In genomic region chr5:169701910-169702451, GRCh38 we compare ENCODE assay signal across 8 cellular contexts.
DNase-seq lines count a peak whose midpoint lies in the region; ATAC-seq and TF ChIP-seq lines count a peak whose summit lies in the region.

No MANE protein-coding gene starts in this region.

- CTCF ChIA-PET in RWPE1 (lab: Yijun Ruan, JAX): interaction anchor here (0.6 to 3.0 kb wide), 19 partner anchors 11 to 1890 kb away, joined by 3 to 69 read pairs (median 3); partner anchors contain the start of gene INSYN2B

- H3K27ac ChIP-seq in right cardiac atrium (ENCODE audit: low read length) (no peak overlapping the region), RWPE1 (no peak overlapping the region), transverse colon (no peak overlapping the region)

- in situ Hi-C loops in transverse colon (cut with MboI; ENCODE audit: low pct_ligation_motif_present in 1 of 4, low pct_unique_long_range_greater_than_20kb in 1 of 4, low sequenced_read_pairs in 3 of 4): no loop called here

- intact Hi-C loops in Right ventricle myocardium inferior (cut with DNase I) (loop anchor here (2.0 to 10.0 kb wide), 2 partner anchors 369 to 483 kb away; no protein-coding TSS in a partner anchor), right cardiac atrium (cut with DNase I) (loop anchor here (5.0 to 10.0 kb wide), 3 partner anchors 280 to 483 kb away; partner anchors contain the start of gene INSYN2B (in 4 of the 4)), transverse colon (cut with DNase I; ENCODE audit: low total_unique reads) (no loop called here)

- peak; percentile 59; the same call in 1 of the 2 replicates for TF ChIP-seq CTCF in RWPE1 (conservative IDR thresholded peaks at IDR 0.05; ENCODE audit: low read depth)
- TF ChIP-seq CTCF in transverse colon (IDR thresholded peaks at IDR 0.05): peak in 3 of 5 experiments; percentile 9 to 32 (median 28)

- TF ChIP-seq EP300 in transverse colon (IDR thresholded peaks at IDR 0.05; ENCODE audit: low read depth): no peak

- H3K4me1 ChIP-seq in right cardiac atrium (ENCODE audit: control insufficient read depth, insufficient read depth, low read length): no peaks in the 10 kb centered on the region
- H3K4me1 ChIP-seq in transverse colon: no peaks in the 10 kb centered on the region

- no peak overlapping the region for H3K4me3 ChIP-seq in right cardiac atrium (ENCODE audit: low read length)
- no peak overlapping the region for H3K4me3 ChIP-seq in transverse colon

- H3K36me3 ChIP-seq in transverse colon: no peaks in the 10 kb centered on the region

- no peak for DNase-seq in Right ventricle myocardium inferior (ENCODE audit: missing footprints)
- no peak for DNase-seq in right cardiac atrium
- DNase-seq in RWPE1 (ENCODE audit: low spot score): peak; percentile 54
- DNase-seq in globus pallidus (ENCODE audit: low spot score): peak; percentile 41
- DNase-seq in transverse colon: no peak
- DNase-seq in GOT3 (lab: John Stamatoyannopoulos, UW): no peak
- DNase-seq in UCSD-AML1 (lab: John Stamatoyannopoulos, UW; ENCODE audit: unreplicated experiment): no peak
- no peak for DNase-seq in mucosa of gallbladder (ENCODE audit: low spot score)

- H3K9me3 ChIP-seq in right cardiac atrium (ENCODE audit: control insufficient read depth, low read length): no peaks in the 10 kb centered on the region
- H3K9me3 ChIP-seq in transverse colon: no peaks in the 10 kb centered on the region

- WGBS in right cardiac atrium: 51% methylated on average over 8 of the region's 8 CpGs
- 59 to 64% methylated on average over 7 to 8 of the region's 8 CpGs for WGBS in transverse colon (ENCODE audit: low coverage in 1 of 2), 2 donors

- POLR2A ChIA-PET in RWPE1 (lab: Yijun Ruan, JAX; ENCODE audit: low non-redundant PET): no interaction called here

- ATAC-seq in Right ventricle myocardium inferior (peak; percentile 54), right cardiac atrium (no peak)

- H3K27me3 ChIP-seq in right cardiac atrium (ENCODE audit: control insufficient read depth, insufficient read depth) (no peaks in the 10 kb centered on the region), transverse colon (no peaks in the 10 kb centered on the region)

- no peak for TF ChIP-seq POLR2A in transverse colon (IDR thresholded peaks at IDR 0.05)

Comparison
In these comparisons a context has a peak if more than half of its experiments do, and no peak if none do; other contexts are left out.
1. DNase-seq: peak in RWPE1 (single experiment) and globus pallidus (single experiment); none in Right ventricle myocardium inferior (single experiment), right cardiac atrium (0 of 3), transverse colon (single experiment), GOT3 (single experiment), UCSD-AML1 (single experiment) and mucosa of gallbladder (single experiment).